Comparison of ENCODE assay signal across 16 cellular contexts in genomic region chr1:214510477-214510876, GRCh38. TPM values are rescaled to one million over a fixed set of nuclear protein-coding genes. Genes with fewer than 3 reads are reported as not detected.
DNase-seq lines count a peak whose midpoint lies in the region; ATAC-seq and TF ChIP-seq lines count a peak whose summit lies in the region.
"Had no signal": no experiment of that assay in that cellular context is flagged by ENCODE, and none has a peak within 500 bp of the region (broad histone marks: within the 10 kb centered on the region; RNA-seq: fewer than 3 reads in every experiment).

No MANE protein-coding gene starts in this region.

- no peak overlapping the region for H3K18ac ChIP-seq in mesendoderm (ENCODE audit: low read length)

- no peak overlapping the region for H4K5ac ChIP-seq in mesendoderm (ENCODE audit: low read length)

- intact Hi-C loops in psoas muscle (cut with DNase I) = no loop called here
- intact Hi-C loops in left colon (cut with DNase I, micrococcal nuclease) = no loop called here

- no peak overlapping the region for H3K9ac ChIP-seq in mesendoderm (ENCODE audit: low read length)
- H3K9ac ChIP-seq: BLaER1, GM23248 had no signal

- no peak overlapping the region for H3K23ac ChIP-seq in mesendoderm (ENCODE audit: low read length)

- peaks cover 34% of the 10 kb centered on the region for H3K4me1 ChIP-seq in HEK293 (ENCODE audit: control insufficient read depth, insufficient read depth, low read length)
- H3K4me1 ChIP-seq in mesendoderm (ENCODE audit: control insufficient read depth, low read depth, low read length) = peaks cover 15% of the 10 kb centered on the region
- H3K4me1 ChIP-seq in psoas muscle = peaks cover 56% of the 10 kb centered on the region
- H3K4me1 ChIP-seq: BLaER1 had no signal

- no peak for ATAC-seq in psoas muscle
- no peak for ATAC-seq in GM18498 (IDR thresholded peaks at IDR 0.05; ENCODE audit: unreplicated experiment)
- no peak for ATAC-seq in left colon

- H3K27ac ChIP-seq in HEK293 (ENCODE audit: extremely low read depth, low read depth, low read length) (no peak overlapping the region), mesendoderm (ENCODE audit: low read depth, low read length) (no peak overlapping the region), psoas muscle (peak overlapping the region; percentile 50)
- H3K27ac ChIP-seq: BLaER1, GM23248, HL-60 had no signal

- no peak overlapping the region for H2BK5ac ChIP-seq in mesendoderm (ENCODE audit: low read length)

- CTCF ChIA-PET in HEK293 (lab: Yijun Ruan, JAX) = interaction anchor here (0.6 kb wide), 1 partner anchor 107 kb away, joined by 3 read pairs; no protein-coding TSS in a partner anchor

- peaks cover 78% of the 10 kb centered on the region for H3K79me2 ChIP-seq in mesendoderm (ENCODE audit: control insufficient read depth, insufficient read depth, low read length)

- H2BK15ac ChIP-seq in mesendoderm (replicated peaks; ENCODE audit: low read depth) = no peak overlapping the region

- H3K79me1 ChIP-seq in mesendoderm (ENCODE audit: low read length) = peaks cover 13% of the 10 kb centered on the region

- H3K36me3 ChIP-seq in HEK293 (ENCODE audit: control insufficient read depth in 2 of 2, insufficient read depth in 1 of 2, low read length in 2 of 2) = peaks cover 0 to 3% of the 10 kb centered on the region in 2 experiments; a peak in 1 of 3 replicates
- no peaks in the 10 kb centered on the region for H3K36me3 ChIP-seq in mesendoderm (ENCODE audit: control insufficient read depth, insufficient read depth, low read length)
- H3K36me3 ChIP-seq in psoas muscle (ENCODE audit: insufficient read depth in 1 of 2, low read depth in 1 of 2) = no peaks in the 10 kb centered on the region
- H3K36me3 ChIP-seq: BLaER1, HAP-1 had no signal

- H3K4me2 ChIP-seq in mesendoderm (ENCODE audit: low read length) = no peak overlapping the region
- H3K4me2 ChIP-seq: BLaER1 had no signal

- no peak overlapping the region for H3K56ac ChIP-seq in mesendoderm (ENCODE audit: low read length)

- H2AK5ac ChIP-seq in mesendoderm (ENCODE audit: low read length) = no peak overlapping the region

- no peaks in the 10 kb centered on the region for H3K27me3 ChIP-seq in mesendoderm (ENCODE audit: insufficient read depth, low read length, poor library complexity)
- H3K27me3 ChIP-seq in psoas muscle (ENCODE audit: insufficient read depth in 3 of 3, low read length in 2 of 3) = no peaks in the 10 kb centered on the region
- H3K27me3 ChIP-seq: BLaER1 had no signal

- peak overlapping the region; percentile 36 for H3K4ac ChIP-seq in mesendoderm (ENCODE audit: low read depth, low read length)

- TF ChIP-seq CTCF in HEK293 (tag by site-specific recombination; IDR thresholded peaks at IDR 0.05) (no peak), psoas muscle (IDR thresholded peaks at IDR 0.05) (no peak)

- H3K4me3 ChIP-seq in HEK293 (ENCODE audit: low read depth, low read length) (no peak overlapping the region), mesendoderm (ENCODE audit: low read length) (no peak overlapping the region), psoas muscle (no peak overlapping the region)
- H3K4me3 ChIP-seq: BLaER1, GM23248, HAP-1 had no signal

- POLR2A ChIA-PET in HEK293 (lab: Yijun Ruan, JAX) = no interaction called here

- no peak for DNase-seq in mesendoderm
- DNase-seq in psoas muscle = no peak
- DNase-seq in T1000 (lab: John Stamatoyannopoulos, UW) = no peak
- no peak for DNase-seq in left colon
- no peak for DNase-seq in iPS-NIHi11 (ENCODE audit: low spot score)
- DNase-seq: 8988T; Calu3; CD4-positive, alpha-beta memory T cell; DMS79 treated with DMSO at 0.1 percent for 48 hours; GF-D8; GM23248 had no signal

- H3K9me3 ChIP-seq in HEK293 (ENCODE audit: control insufficient read depth, insufficient read depth, low read depth, low read length) = no peaks in the 10 kb centered on the region; the same call in 1 of the 2 replicates
- no peaks in the 10 kb centered on the region for H3K9me3 ChIP-seq in psoas muscle

- no peak overlapping the region for H4K8ac ChIP-seq in mesendoderm (ENCODE audit: low read depth, low read length)

- peak overlapping the region; percentile 28 for H2BK120ac ChIP-seq in mesendoderm (ENCODE audit: low read depth, low read length)

TF ChIP-seq in HEK293, 187 proteins besides CTCF, POLR2A, EP300 and RAD21 (continues in another document):
- TF ChIP-seq MYNN (tag by site-specific recombination; IDR thresholded peaks at IDR 0.05; ENCODE audit: borderline replicate concordance) = no peak
- 0 out of 2 replicates have a peak, but pooled peaks have one; percentile 34 for TF ChIP-seq ZNF580 (tag by site-specific recombination; IDR thresholded peaks at IDR 0.05)
- no peak for TF ChIP-seq ZNF133 (tag by site-specific recombination; IDR thresholded peaks at IDR 0.05)
- TF ChIP-seq PATZ1 (tag by site-specific recombination; IDR thresholded peaks at IDR 0.05) = no peak
- TF ChIP-seq ZNF529 (tag by site-specific recombination; IDR thresholded peaks at IDR 0.05; ENCODE audit: insufficient replicate concordance) = peak; percentile 21
- no peak for TF ChIP-seq ZNF169 (tag by site-specific recombination; IDR thresholded peaks at IDR 0.05)
- TF ChIP-seq TRIM28 (IDR thresholded peaks at IDR 0.05; ENCODE audit: borderline replicate concordance, low read length) = peak; percentile 95; the same call in 1 of the 2 replicates
- no peak for TF ChIP-seq ZNF398 (tag by site-specific recombination; IDR thresholded peaks at IDR 0.05)
- TF ChIP-seq ZNF10 (tag by site-specific recombination; IDR thresholded peaks at IDR 0.05) = peak; percentile 64
- TF ChIP-seq ZFHX2 (tag by site-specific recombination; conservative IDR thresholded peaks at IDR 0.05) = no peak
- TF ChIP-seq MZF1 (tag by site-specific recombination; IDR thresholded peaks at IDR 0.05; ENCODE audit: borderline replicate concordance) = peak; percentile 72
- TF ChIP-seq ZNF513 (tag by site-specific recombination; IDR thresholded peaks at IDR 0.05) = no peak
- TF ChIP-seq ZNF610 (tag by site-specific recombination; IDR thresholded peaks at IDR 0.05; ENCODE audit: borderline replicate concordance) = peak; percentile 55; the same call in 1 of the 2 replicates
- no peak for TF ChIP-seq BCL11A (tag by site-specific recombination; IDR thresholded peaks at IDR 0.05; ENCODE audit: low read depth)
- no peak for TF ChIP-seq HOXA7 (CRISPR knock-in tag; IDR thresholded peaks at IDR 0.05; ENCODE audit: borderline replicate concordance)
- TF ChIP-seq ZNF549 (tag by site-specific recombination; IDR thresholded peaks at IDR 0.05) = peak; percentile 50; the same call in 1 of the 2 replicates
- TF ChIP-seq SETDB1 (IDR thresholded peaks at IDR 0.05; ENCODE audit: insufficient read length, low read length) = peak; percentile 80

RNA-seq across cellular contexts. Expression of gene PTPN14, which starts 40.9 kb away (rescaled TPM):
- polyA plus RNA-seq in mesendoderm (2013, experiment 1 of 2) = 39.3 TPM
- 38.7 TPM for polyA plus RNA-seq in mesendoderm (2013, experiment 2 of 2)
- total RNA-seq in psoas muscle (100 to 1,000 TPM in 1 of 4 donors, 10 to 100 TPM in 3; 50.8 to 106 (median 63.3) TPM), left colon (1 to 10 TPM; 6.8 TPM)
- polyA plus RNA-seq in psoas muscle = 10 to 100 TPM in 1 of 3 donors, 1 to 10 TPM in 2; 7.2 to 27.9 (median 9.1) TPM

Comparison
In these comparisons a context has a peak if more than half of its experiments do, and no peak if none do; other contexts are left out.
1. RNA of gene PTPN14, which starts 40.9 kb away (total RNA-seq): 50.8 to 106 TPM in psoas muscle; 6.8 TPM in left colon; every median in the first group is over 4 times any median in the second.